Comparison of ENCODE assay signal across 18 cellular contexts in genomic region chr10:84341983-84342382, GRCh38. TPM values are rescaled to one million over a fixed set of nuclear protein-coding genes. Genes with fewer than 3 reads are reported as not detected.
DNase-seq lines count a peak whose midpoint lies in the region; ATAC-seq lines count a peak whose summit lies in the region.
"Had no signal": no experiment of that assay in that cellular context is flagged by ENCODE, and none has a peak within 500 bp of the region (broad histone marks: within the 10 kb centered on the region; RNA-seq: fewer than 3 reads in every experiment).

No MANE protein-coding gene starts in this region.

- peak overlapping the region; percentile 79 for H3K4me3 Mint-ChIP-seq in activated naive CD4-positive, alpha-beta T cell treated with anti-CD3 and anti-CD28 coated beads, Interleukin-2, amount 50 U/mL, for 24 hours
- peak overlapping the region; percentile 58 for H3K4me3 Mint-ChIP-seq in activated T-helper 1 cell treated with anti-CD3 and anti-CD28 coated beads, Interleukin-12 subunit alpha, Interleukin-12 subunit beta, Interleukin-2, Interleukin-4 antibody, amounts not matched to agents 30 ng/mL and 10 ng/mL and 1 ng/mL, durations not matched to agents 14 hours and 24 hours and 36 hours

- DNase-seq in activated naive CD4-positive, alpha-beta T cell (lab: John Stamatoyannopoulos, UW): no peak
- no peak for DNase-seq in activated T-helper 1 cell treated with anti-CD3 and anti-CD28 coated beads, Interleukin-12 subunit alpha, Interleukin-12 subunit beta, Interleukin-2, Interleukin-4 antibody, amounts not matched to agents 30 ng/mL and 10 ng/mL and 1 ng/mL, durations not matched to agents 14 hours and 24 hours and 36 hours (ENCODE audit: low spot score)
- no peak for DNase-seq in DMS153 treated with DMSO at 0.1 percent for 48 hours (lab: John Stamatoyannopoulos, UW; ENCODE audit: unreplicated experiment)
- DNase-seq in LoVo (ENCODE audit: low spot score): no peak
- no peak for DNase-seq in NCI-H1092 (lab: John Stamatoyannopoulos, UW)
- DNase-seq: foreskin melanocyte; H9; KBM-7; mucosa of descending colon; NCI-H2081; nucleus accumbens; stimulated activated naive CD4-positive, alpha-beta T cell treated with Interleukin-2 at 50 U/mL for 16 hours; upper lobe of left lung had no signal

- intact Hi-C loops in activated T-helper 1 cell treated with anti-CD3 and anti-CD28 coated beads, Interleukin-12 subunit alpha, Interleukin-12 subunit beta, Interleukin-2, Interleukin-4 antibody, amounts not matched to agents 30 ng/mL and 10 ng/mL and 1 ng/mL, durations not matched to agents 14 hours and 24 hours and 36 hours (cut with micrococcal nuclease): loop anchor here (1.0 to 2.0 kb wide), 2 partner anchors 13 to 15 kb away; no protein-coding TSS in a partner anchor

- peaks cover 60% of the 10 kb centered on the region for H3K4me1 Mint-ChIP-seq in activated naive CD4-positive, alpha-beta T cell treated with anti-CD3 and anti-CD28 coated beads, Interleukin-2, amount 50 U/mL, for 24 hours
- H3K4me1 Mint-ChIP-seq in activated T-helper 1 cell treated with anti-CD3 and anti-CD28 coated beads, Interleukin-12 subunit alpha, Interleukin-12 subunit beta, Interleukin-2, Interleukin-4 antibody, amounts not matched to agents 30 ng/mL and 10 ng/mL and 1 ng/mL, durations not matched to agents 14 hours and 24 hours and 36 hours (ENCODE audit: low read depth): peaks cover 63% of the 10 kb centered on the region

- peaks cover 11% of the 10 kb centered on the region for H3K36me3 Mint-ChIP-seq in activated naive CD4-positive, alpha-beta T cell treated with anti-CD3 and anti-CD28 coated beads, Interleukin-2, amount 50 U/mL, for 24 hours
- H3K36me3 Mint-ChIP-seq in activated T-helper 1 cell treated with anti-CD3 and anti-CD28 coated beads, Interleukin-12 subunit alpha, Interleukin-12 subunit beta, Interleukin-2, Interleukin-4 antibody, amounts not matched to agents 30 ng/mL and 10 ng/mL and 1 ng/mL, durations not matched to agents 14 hours and 24 hours and 36 hours (ENCODE audit: low read depth): peaks cover 34% of the 10 kb centered on the region

- H3K36me3 ChIP-seq in iPS-20b (ENCODE audit: insufficient read depth, low read depth, low read length): no peaks in the 10 kb centered on the region
- H3K36me3 ChIP-seq: upper lobe of left lung had no signal

- H3K27me3 ChIP-seq in iPS-20b (ENCODE audit: insufficient read depth, low read length): no peaks in the 10 kb centered on the region
- H3K27me3 ChIP-seq: upper lobe of left lung had no signal

- H3K27me3 Mint-ChIP-seq in activated naive CD4-positive, alpha-beta T cell treated with anti-CD3 and anti-CD28 coated beads, Interleukin-2, amount 50 U/mL, for 24 hours: no peaks in the 10 kb centered on the region
- H3K27me3 Mint-ChIP-seq in activated T-helper 1 cell treated with anti-CD3 and anti-CD28 coated beads, Interleukin-12 subunit alpha, Interleukin-12 subunit beta, Interleukin-2, Interleukin-4 antibody, amounts not matched to agents 30 ng/mL and 10 ng/mL and 1 ng/mL, durations not matched to agents 14 hours and 24 hours and 36 hours (ENCODE audit: insufficient read depth): no peaks in the 10 kb centered on the region

- peaks cover 16% of the 10 kb centered on the region; the same call in 1 of the 2 replicates for H3K4me1 ChIP-seq in iPS-20b (ENCODE audit: insufficient read depth, low read length)

- H3K9me3 Mint-ChIP-seq in activated naive CD4-positive, alpha-beta T cell treated with anti-CD3 and anti-CD28 coated beads, Interleukin-2, amount 50 U/mL, for 24 hours: no peaks in the 10 kb centered on the region
- H3K9me3 Mint-ChIP-seq in activated T-helper 1 cell treated with anti-CD3 and anti-CD28 coated beads, Interleukin-12 subunit alpha, Interleukin-12 subunit beta, Interleukin-2, Interleukin-4 antibody, amounts not matched to agents 30 ng/mL and 10 ng/mL and 1 ng/mL, durations not matched to agents 14 hours and 24 hours and 36 hours: no peaks in the 10 kb centered on the region

- H3K27ac Mint-ChIP-seq in activated naive CD4-positive, alpha-beta T cell treated with anti-CD3 and anti-CD28 coated beads, Interleukin-2, amount 50 U/mL, for 24 hours: peak overlapping the region; percentile 66
- peak overlapping the region; percentile 88 for H3K27ac Mint-ChIP-seq in activated T-helper 1 cell treated with anti-CD3 and anti-CD28 coated beads, Interleukin-12 subunit alpha, Interleukin-12 subunit beta, Interleukin-2, Interleukin-4 antibody, amounts not matched to agents 30 ng/mL and 10 ng/mL and 1 ng/mL, durations not matched to agents 14 hours and 24 hours and 36 hours

- no peak overlapping the region for H3K27ac ChIP-seq in iPS-20b (ENCODE audit: low read length)
- H3K27ac ChIP-seq: epithelial cell of prostate, RWPE1, upper lobe of left lung had no signal

- H3K4me3 ChIP-seq in iPS-20b (ENCODE audit: low read length): 0 out of 2 replicates have a peak overlapping the region, but pooled peaks have one; percentile 25
- H3K4me3 ChIP-seq: mucosa of descending colon, upper lobe of left lung had no signal

- no peaks in the 10 kb centered on the region for H3K9me3 ChIP-seq in iPS-20b (ENCODE audit: insufficient read depth, low read depth, low read length)
- H3K9me3 ChIP-seq: mucosa of descending colon, upper lobe of left lung had no signal

- H3K9ac ChIP-seq in iPS-20b (ENCODE audit: low read depth, low read length): no peak overlapping the region

- no peak for ATAC-seq in HG02610 (IDR thresholded peaks at IDR 0.05; ENCODE audit: unreplicated experiment)

RNA-seq across cellular contexts. Expression of gene CCSER2, which starts 13.6 kb away (rescaled TPM):
- total RNA-seq in activated T-helper 1 cell treated with anti-CD3 and anti-CD28 coated beads, Interleukin-12 subunit alpha, Interleukin-12 subunit beta, Interleukin-2, Interleukin-4 antibody, amounts not matched to agents 30 ng/mL and 10 ng/mL and 1 ng/mL, durations not matched to agents 14 hours and 24 hours and 36 hours: 52.3 and 53.6 TPM in 2 replicates
